8 cellular contexts compared by ENCODE assay signal in the genomic region with DNA sequence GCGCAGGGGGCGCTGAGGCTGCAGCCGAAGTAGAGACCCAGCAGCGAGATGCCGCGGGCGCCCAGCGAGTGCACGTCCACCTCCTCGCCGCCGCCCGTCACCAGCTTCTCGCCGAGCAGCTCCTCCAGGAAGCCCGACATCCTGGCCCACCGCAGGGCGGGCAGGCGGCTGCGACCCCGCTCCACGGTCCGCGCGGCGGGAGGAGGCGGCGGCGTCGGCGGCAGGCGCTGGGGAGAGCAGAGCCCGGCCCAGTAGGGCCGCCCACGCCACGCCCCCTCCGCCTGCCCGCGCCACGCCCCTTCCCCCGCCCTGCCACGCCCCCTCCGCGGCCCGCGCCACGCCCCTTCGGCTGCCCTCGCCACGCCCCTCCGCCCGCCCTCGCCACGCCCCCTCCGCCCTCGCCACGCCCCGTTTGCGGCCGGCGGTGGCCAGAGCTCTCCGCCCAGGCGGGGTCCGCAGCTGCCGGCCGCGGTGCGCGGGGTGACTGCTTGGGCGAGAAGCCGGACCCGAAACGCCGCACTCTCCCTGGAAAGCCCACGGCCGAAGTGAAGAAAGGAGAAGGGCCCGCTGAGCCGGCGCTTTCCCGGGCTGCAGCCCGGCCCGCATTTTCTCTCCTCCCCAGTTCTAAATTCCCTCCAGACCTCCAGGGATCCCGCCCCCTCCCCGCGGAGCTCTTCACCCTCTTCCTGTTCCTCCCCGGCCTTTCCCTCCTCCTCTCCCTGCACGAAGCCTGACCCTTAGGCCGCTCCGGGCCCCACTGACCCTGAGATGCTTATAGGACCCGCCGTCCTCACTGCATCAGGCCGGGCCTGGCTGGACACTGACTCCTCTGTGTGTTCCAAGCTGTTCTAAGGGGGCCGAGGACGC. TPM values are rescaled to one million over a fixed set of nuclear protein-coding genes. Genes with fewer than 3 reads are reported as not detected.
A peak's percentile ranks its signal among the peaks of the same experiment; 100 is the strongest.
DNase-seq lines count a peak whose midpoint lies in the region; ATAC-seq and TF ChIP-seq lines count a peak whose summit lies in the region.

A gene (minus strand): TSS at position 238 of the 867 bp plus-strand sequence.

- peaks cover 24% of the 10 kb centered on the region for H3K4me1 Mint-ChIP-seq in glutamatergic neuron (ENCODE audit: low read depth, unreplicated experiment)
- H3K4me1 Mint-ChIP-seq in osteocyte (ENCODE audit: unreplicated experiment) = peaks cover 42% of the 10 kb centered on the region

- H3K27ac Mint-ChIP-seq in glutamatergic neuron (ENCODE audit: unreplicated experiment) (peak within 1 kb of the TSS; percentile 93), osteocyte (ENCODE audit: unreplicated experiment) (peak within 1 kb of the TSS; percentile 92)

- H3K4me1 ChIP-seq in testis = peaks cover 13% of the 10 kb centered on the region

- peak; percentile 52 for ATAC-seq in GM21360 (IDR thresholded peaks at IDR 0.05; ENCODE audit: unreplicated experiment)

- 2% methylated on average over 24 to 64 of the region's 94 CpGs for WGBS in testis, 2 donors

- no peaks in the 10 kb centered on the region for H3K9me3 ChIP-seq in testis

- no peaks in the 10 kb centered on the region for H3K27me3 ChIP-seq in testis

- H3K4me3 Mint-ChIP-seq in glutamatergic neuron (ENCODE audit: unreplicated experiment) = peak within 1 kb of the TSS; percentile 92
- H3K4me3 Mint-ChIP-seq in osteocyte (ENCODE audit: unreplicated experiment) = peak within 1 kb of the TSS; percentile 94

- TF ChIP-seq CTCF in glutamatergic neuron (IDR thresholded peaks at IDR 0.05; ENCODE audit: partially characterized antibody, unreplicated experiment) (no peak), osteocyte (IDR thresholded peaks at IDR 0.05) (peak; percentile 44), testis (IDR thresholded peaks at IDR 0.05) (peak in 1 of 3 experiments; percentile 11)

- no peaks in the 10 kb centered on the region for H3K36me3 Mint-ChIP-seq in glutamatergic neuron (ENCODE audit: unreplicated experiment)
- H3K36me3 Mint-ChIP-seq in osteocyte (ENCODE audit: unreplicated experiment) = no peaks in the 10 kb centered on the region

- H3K27ac ChIP-seq in testis = peak within 1 kb of the TSS; percentile 77

- no peaks in the 10 kb centered on the region for H3K36me3 ChIP-seq in testis (ENCODE audit: low read depth, missing control alignments)

- H3K9me3 Mint-ChIP-seq in glutamatergic neuron (ENCODE audit: unreplicated experiment) (peaks cover 16% of the 10 kb centered on the region), osteocyte (ENCODE audit: unreplicated experiment) (no peaks in the 10 kb centered on the region)

- H3K27me3 Mint-ChIP-seq in glutamatergic neuron (ENCODE audit: unreplicated experiment) (peaks cover 4% of the 10 kb centered on the region), osteocyte (ENCODE audit: unreplicated experiment) (no peaks in the 10 kb centered on the region)

- no peak for TF ChIP-seq POLR2A in testis (IDR thresholded peaks at IDR 0.05)

- intact Hi-C loops in testis (cut with DNase I; ENCODE audit: low total_unique reads) = loop anchor here (5.0 to 10.0 kb wide), 2 partner anchors 105 to 182 kb away; no protein-coding TSS in a partner anchor

- H3K4me3 ChIP-seq in testis = peak within 1 kb of the TSS; percentile 61 to 72

- peak; percentile 75 for DNase-seq in CD1c-positive myeloid dendritic cell (ENCODE audit: extremely low spot score)
- DNase-seq in HuH-7 (ENCODE audit: low spot score) = peak; percentile 71
- peak; percentile 77 for DNase-seq in SK-N-DZ (ENCODE audit: low spot score)
- DNase-seq in activated naive CD4-positive, alpha-beta T cell treated with anti-CD3 and anti-CD28 coated beads, Interleukin-2, amount 50 U/mL, for 16 hours = peak; percentile 82
- DNase-seq in glutamatergic neuron = peak; percentile 95
- peak; percentile 98 for DNase-seq in osteocyte (ENCODE audit: extremely low spot score, unreplicated experiment)
- peak; percentile 93 for DNase-seq in testis

RNA-seq across cellular contexts. Expression of the gene that starts here (rescaled TPM):
- polyA plus RNA-seq in SK-N-DZ (2014; cell fraction: cytosol; rRNA removed) = 28.3 and 36.7 TPM in 2 replicates
- 7.0 and 11.4 TPM in 2 replicates for polyA plus RNA-seq in SK-N-DZ (2014; cell fraction: nucleus; rRNA removed)
- total RNA-seq in glutamatergic neuron (ENCODE audit: unreplicated experiment) (177 TPM), osteocyte (123 and 131 TPM in 2 replicates), testis (10 to 100 TPM; 22.9 to 26.0 TPM)
- 23.0 TPM for polyA plus RNA-seq in testis (ENCODE audit: insufficient read depth, low read depth, low replicate concordance)

Comparison
In these comparisons a context has a peak if more than half of its experiments do, and no peak if none do; other contexts are left out.
1. Peak in every context shown above with its lines: DNase-seq, ATAC-seq, H3K4me3 ChIP-seq and H3K27ac ChIP-seq.